ENCODE assay signal across 26 cellular contexts in genomic region chr18:26535630-26536029, GRCh38. TPM values are rescaled to one million over a fixed set of nuclear protein-coding genes. Genes with fewer than 3 reads are reported as not detected.
DNase-seq lines count a peak whose midpoint lies in the region; ATAC-seq, FAIRE-seq and TF ChIP-seq lines count a peak whose summit lies in the region.
"Had no signal": no experiment of that assay in that cellular context is flagged by ENCODE, and none has a peak within 500 bp of the region (broad histone marks: within the 10 kb centered on the region; RNA-seq: fewer than 3 reads in every experiment).

No MANE protein-coding gene starts in this region.

- no peak overlapping the region for H4K91ac ChIP-seq in H1 (replicated peaks; ENCODE audit: insufficient read length, low read length)

- no peak overlapping the region for H3K4ac ChIP-seq in H1 (replicated peaks; ENCODE audit: insufficient read length, low read depth, low read length)

- no peak overlapping the region for H3K27ac Mint-ChIP-seq in activated T-cell treated with anti-CD3 and anti-CD28 coated beads, Interleukin-2, amount 50 U/mL, for 72 hours
- H3K27ac Mint-ChIP-seq: CD8-positive, alpha-beta T cell had no signal

- TF ChIP-seq RAD21 in H1 (IDR thresholded peaks at IDR 0.05 in 1 of 2, conservative IDR thresholded peaks at IDR 0.05 in 1 of 2; ENCODE audit: low read depth in 2 of 2, low read length in 2 of 2) = no peak

- H4K8ac ChIP-seq in H1 (ENCODE audit: extremely low read depth, insufficient read depth, low read length) = no peak overlapping the region

- TF ChIP-seq POLR2A in H1 (IDR thresholded peaks at IDR 0.05; ENCODE audit: control extremely low read depth in 1 of 2, low read depth in 2 of 2, low read length in 2 of 2) (no peak), suprapubic skin (IDR thresholded peaks at IDR 0.05) (no peak), GM12892 (IDR thresholded peaks at IDR 0.05; ENCODE audit: low read depth, low read length) (no peak)

- DNase-seq in activated T-cell treated with anti-CD3 and anti-CD28 coated beads, Interleukin-2, amount 50 U/mL, for 72 hours = no peak
- no peak for DNase-seq in activated T-cell treated with anti-CD3 and anti-CD28 coated beads for 4 hours
- DNase-seq in H1 (ENCODE audit: low read depth in 1 of 2, low spot score in 2 of 2) = no peak
- no peak for DNase-seq in smooth muscle cell (lab: John Stamatoyannopoulos, UW; ENCODE audit: unreplicated experiment)
- DNase-seq in suprapubic skin (ENCODE audit: low spot score in 2 of 2) = no peak
- no peak for DNase-seq in GM12892 (ENCODE audit: insufficient read length)
- DNase-seq: 8988T; AML-193; C1 segment of cervical spinal cord; CD8-positive, alpha-beta T cell; DMS153; MM.1S; NCI-H1048; NCI-H1417 treated with DMSO at 0.1 percent for 48 hours; NCI-H187; NCI-H446; NCI-H526; OCI-M1; SHP77 treated with DMSO at 0.1 percent for 48 hours had no signal

- H3K36me3 ChIP-seq in H1 (ENCODE audit: control insufficient read depth in 2 of 4, insufficient read depth in 4 of 4, low read length in 3 of 4) = no peaks in the 10 kb centered on the region
- no peaks in the 10 kb centered on the region for H3K36me3 ChIP-seq in smooth muscle cell (ENCODE audit: low read depth)
- H3K36me3 ChIP-seq in suprapubic skin = no peaks in the 10 kb centered on the region

- H3K23me2 ChIP-seq in H1 (ENCODE audit: low read depth, low read length) = no peaks in the 10 kb centered on the region

- H2BK12ac ChIP-seq in H1 (ENCODE audit: low read depth, low read length) = no peak overlapping the region

- no peak overlapping the region for H4K5ac ChIP-seq in H1 (ENCODE audit: insufficient read length, low read depth, low read length)

- H4K20me1 ChIP-seq in H1 (replicated peaks in 1 of 2; ENCODE audit: control insufficient read depth in 1 of 2, insufficient read depth in 2 of 2, low read length in 2 of 2) = no peaks in the 10 kb centered on the region
- H4K20me1 ChIP-seq in smooth muscle cell (ENCODE audit: low read depth) = peaks cover 37% of the 10 kb centered on the region

- H3K4me1 Mint-ChIP-seq in activated T-cell treated with anti-CD3 and anti-CD28 coated beads, Interleukin-2, amount 50 U/mL, for 72 hours (ENCODE audit: low read depth) = peaks cover 6% of the 10 kb centered on the region

- H2AFZ ChIP-seq in H1 (ENCODE audit: low read length) (no peak overlapping the region), smooth muscle cell (ENCODE audit: low read depth) (no peak overlapping the region)

- H3K23ac ChIP-seq in H1 (ENCODE audit: insufficient read length) = no peak overlapping the region

- H2AK5ac ChIP-seq in H1 (ENCODE audit: low read depth, low read length) = no peak overlapping the region

- H3K79me2 ChIP-seq in H1 (ENCODE audit: control insufficient read depth in 1 of 2, insufficient read depth in 2 of 2, low read length in 2 of 2) (peaks cover 0 to 7% of the 10 kb centered on the region in 2 experiments; a peak in 1 of 4 replicates), smooth muscle cell (ENCODE audit: low read depth) (no peaks in the 10 kb centered on the region)

- H3K9me3 ChIP-seq in H1 (ENCODE audit: insufficient read depth in 2 of 2, low read depth in 1 of 2, low read length in 1 of 2) = no peaks in the 10 kb centered on the region
- no peaks in the 10 kb centered on the region for H3K9me3 ChIP-seq in smooth muscle cell (replicated peaks; ENCODE audit: low read depth)
- H3K9me3 ChIP-seq in suprapubic skin = no peaks in the 10 kb centered on the region

- FAIRE-seq in H1 (lab: Jason Lieb, UNC) (no peak), GM12892 (lab: Jason Lieb, UNC) (no peak)
- FAIRE-seq: G401.6, GM18507, GM19239, H54 had no signal

- POLR2A ChIA-PET in H1 (lab: Charles Lee; ENCODE audit: partially characterized antibody) = interaction anchor here (1.4 kb wide), 1 partner anchor 10 kb away, joined by 4 read pairs; no protein-coding TSS in a partner anchor

- CTCF ChIA-PET in H1 (lab: Charles Lee; ENCODE audit: partially characterized antibody) = interaction anchor here (1.3 kb wide), 1 partner anchor 67 kb away, joined by 3 read pairs; no protein-coding TSS in a partner anchor

- no peaks in the 10 kb centered on the region for H3F3A ChIP-seq in smooth muscle cell (ENCODE audit: low read depth)

- H3K27me3 ChIP-seq in H1 (replicated peaks in 1 of 4; ENCODE audit: control insufficient read depth in 3 of 4, extremely low read depth in 1 of 4, insufficient read depth in 3 of 4, low read length in 3 of 4) = no peaks in the 10 kb centered on the region
- H3K27me3 ChIP-seq in smooth muscle cell (ENCODE audit: low read depth) = no peaks in the 10 kb centered on the region
- no peaks in the 10 kb centered on the region for H3K27me3 ChIP-seq in suprapubic skin

- no peak overlapping the region for H2BK20ac ChIP-seq in H1 (ENCODE audit: low read length)

- no peak overlapping the region for H3K18ac ChIP-seq in H1 (ENCODE audit: extremely low read depth, low read length)

- H3K14ac ChIP-seq in H1 (ENCODE audit: insufficient read length) = no peak overlapping the region

- H2BK5ac ChIP-seq in H1 (ENCODE audit: low read depth, low read length) = no peak overlapping the region

- TF ChIP-seq EP300 in H1 (IDR thresholded peaks at IDR 0.05; ENCODE audit: borderline replicate concordance in 1 of 2, low read depth in 2 of 2, low read length in 2 of 2) (no peak), suprapubic skin (IDR thresholded peaks at IDR 0.05) (no peak)

- no peak overlapping the region for H2BK120ac ChIP-seq in H1 (replicated peaks; ENCODE audit: low read depth, low read length)

- no peak overlapping the region for H2BK15ac ChIP-seq in H1 (ENCODE audit: low read length)

- H3K4me3 ChIP-seq in H1 (ENCODE audit: extremely low read depth in 1 of 4, insufficient read depth in 2 of 4, low read depth in 3 of 4, low read length in 4 of 4) = no peak overlapping the region
- no peak overlapping the region for H3K4me3 ChIP-seq in smooth muscle cell
- no peak overlapping the region for H3K4me3 ChIP-seq in suprapubic skin
- H3K4me3 ChIP-seq: SK-N-MC had no signal

- H3K79me1 ChIP-seq in H1 (ENCODE audit: low read depth, low read length) = no peaks in the 10 kb centered on the region

- H3K4me2 ChIP-seq in H1 (ENCODE audit: insufficient read depth in 1 of 2, low read depth in 2 of 2, low read length in 2 of 2) = no peak overlapping the region
- H3K4me2 ChIP-seq in smooth muscle cell = no peak overlapping the region

- H3K27me3 Mint-ChIP-seq in activated T-cell treated with anti-CD3 and anti-CD28 coated beads, Interleukin-2, amount 50 U/mL, for 72 hours (ENCODE audit: low read depth) = no peaks in the 10 kb centered on the region

- H3K9me3 Mint-ChIP-seq in activated T-cell treated with anti-CD3 and anti-CD28 coated beads, Interleukin-2, amount 50 U/mL, for 72 hours = no peaks in the 10 kb centered on the region
- H3K9me3 Mint-ChIP-seq: CD8-positive, alpha-beta T cell had no signal

- H3K9ac ChIP-seq in H1 (replicated peaks in 1 of 4; ENCODE audit: extremely low read depth in 1 of 4, low read depth in 3 of 4, low read length in 3 of 4) (no peak overlapping the region), smooth muscle cell (ENCODE audit: low read depth) (no peak overlapping the region)

- TF ChIP-seq CTCF in H1 (IDR thresholded peaks at IDR 0.05; ENCODE audit: control extremely low read depth in 1 of 3, insufficient read depth in 1 of 3, low read depth in 1 of 3, low read length in 3 of 3) (no peak), smooth muscle cell (IDR thresholded peaks at IDR 0.05; ENCODE audit: borderline replicate concordance, insufficient read depth, poor library complexity, severe bottlenecking) (no peak), suprapubic skin (IDR thresholded peaks at IDR 0.05) (no peak)

- no peak overlapping the region for H3K56ac ChIP-seq in H1 (replicated peaks; ENCODE audit: insufficient read length, low read depth, low read length)

- peak; percentile 26 to 32 for ATAC-seq in activated T-cell treated with anti-CD3 and anti-CD28 coated beads, Interleukin-2, amount 50 U/mL, for 72 hours (replicated peaks in 1 of 2)
- ATAC-seq in HG02870 (IDR thresholded peaks at IDR 0.05; ENCODE audit: unreplicated experiment) = peak; percentile 32
- no peak for ATAC-seq in HG03432 (IDR thresholded peaks at IDR 0.05; ENCODE audit: unreplicated experiment)
- ATAC-seq: CD8-positive, alpha-beta T cell had no signal

- H3K4me3 Mint-ChIP-seq in activated T-cell treated with anti-CD3 and anti-CD28 coated beads, Interleukin-2, amount 50 U/mL, for 72 hours = no peak overlapping the region
- H3K4me3 Mint-ChIP-seq: CD8-positive, alpha-beta T cell had no signal

- H3K4me1 ChIP-seq in H1 (replicated peaks in 1 of 4; ENCODE audit: control insufficient read depth in 3 of 4, insufficient read depth in 4 of 4, low read length in 3 of 4) (peaks cover 0 to 7% (median 1%) of the 10 kb centered on the region in 4 experiments; a peak in 2 of 7 replicates), smooth muscle cell (ENCODE audit: low read depth) (peaks cover 5% of the 10 kb centered on the region), suprapubic skin (peaks cover 11% of the 10 kb centered on the region)

- H3K27ac ChIP-seq in H1 (ENCODE audit: low read depth, low read length) = no peak overlapping the region
- H3K27ac ChIP-seq in smooth muscle cell (ENCODE audit: low read depth) = peak overlapping the region; percentile 19
- no peak overlapping the region for H3K27ac ChIP-seq in suprapubic skin
- H3K27ac ChIP-seq: SK-N-MC had no signal

- no peaks in the 10 kb centered on the region for H3K36me3 Mint-ChIP-seq in activated T-cell treated with anti-CD3 and anti-CD28 coated beads, Interleukin-2, amount 50 U/mL, for 72 hours (ENCODE audit: insufficient read depth in 2 of 2)
- H3K36me3 Mint-ChIP-seq: CD8-positive, alpha-beta T cell had no signal

TF ChIP-seq in H1, 55 proteins besides CTCF, POLR2A, EP300 and RAD21 (continues in another document):
- TF ChIP-seq HDAC2 (IDR thresholded peaks at IDR 0.05; ENCODE audit: borderline replicate concordance in 1 of 2, low read depth in 2 of 2, low read length in 2 of 2) = peak in 1 of 2 experiments; percentile 58; a peak in 1 of 4 replicates
- TF ChIP-seq KDM1A (IDR thresholded peaks at IDR 0.05; ENCODE audit: borderline replicate concordance, low read length) = peak; percentile 73; the same call in 1 of the 2 replicates

RNA-seq across cellular contexts. Expression of gene KCTD1, which starts 12.7 kb away (rescaled TPM):
- 1 to 10 TPM; 6.0 to 7.6 TPM for total RNA-seq in activated T-cell treated with anti-CD3 and anti-CD28 coated beads, Interleukin-2, amount 50 U/mL, for 72 hours
- 14.0 and 17.6 TPM in 2 replicates for total RNA-seq in H1 (2021; fragmentation: NEBNext Ultra II Directional; extraction: Animal tissue kit (Norgen Biotek cat#: 25700))
- polyA plus RNA-seq in H1 (2011; rRNA removed) (7.7 and 9.8 TPM in 2 replicates), smooth muscle cell (2.3 and 6.2 TPM in 2 replicates)
- polyA plus RNA-seq in H1 (2011; cell fraction: cytosol; rRNA removed) = 8.6 TPM
- polyA plus RNA-seq in H1 (2011; cell fraction: nucleus; rRNA removed) = 15.1 TPM
- 16.4 to 18.4 TPM (median 16.8 TPM) in 4 replicates for polyA plus RNA-seq in H1 (2012, experiment 1 of 2)
- polyA plus RNA-seq in H1 (2012, experiment 2 of 2) = 10.2 TPM
- polyA plus RNA-seq in H1 (2013, experiment 1 of 2) = 12.9 TPM
- polyA plus RNA-seq in H1 (2013, experiment 2 of 2) = 11.6 TPM
- 14.5 and 19.8 TPM in 2 replicates for polyA minus RNA-seq in H1 (2011; rRNA and poly(A)+ RNA removed)
- 14.8 TPM for polyA minus RNA-seq in H1 (2011; cell fraction: cytosol; rRNA and poly(A)+ RNA removed)
- polyA minus RNA-seq in H1 (2011; cell fraction: nucleus; rRNA and poly(A)+ RNA removed) = 27.8 TPM
- total RNA-seq in smooth muscle cell (11.4 and 12.2 TPM in 2 replicates), suprapubic skin (100 to 1,000 TPM in 1 of 4 donors, 10 to 100 TPM in 3; 31.9 to 104 (median 69.7) TPM)
- 3.4 TPM for polyA plus RNA-seq in GM12892 (2012; ENCODE audit: missing spikeins)
